ENCODE assay signal across 34 cellular contexts in the genomic region with DNA sequence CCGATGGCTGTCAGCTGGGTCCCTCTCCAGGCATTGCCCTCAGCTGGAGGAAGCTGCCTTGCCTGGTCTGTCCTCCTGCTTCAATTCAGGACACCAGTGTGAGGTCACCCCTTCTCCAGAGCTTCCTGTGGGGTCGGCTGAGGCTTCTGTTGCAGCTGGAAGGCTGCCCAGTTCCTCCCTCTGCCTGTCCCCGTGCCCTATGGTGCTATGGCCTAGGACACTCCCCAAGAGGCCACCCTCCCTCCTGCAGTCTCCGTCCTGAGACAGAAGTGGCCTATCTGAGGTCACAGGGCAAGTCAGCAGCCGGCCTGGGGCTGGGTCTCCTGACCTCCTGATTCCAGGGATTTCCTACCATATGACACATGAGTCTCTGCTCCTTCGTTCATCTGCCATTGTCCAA. TPM values are rescaled to one million over a fixed set of nuclear protein-coding genes. Genes with fewer than 3 reads are reported as not detected.
DNase-seq lines count a peak whose midpoint lies in the region; ATAC-seq, FAIRE-seq and TF ChIP-seq lines count a peak whose summit lies in the region.
"Had no signal": no experiment of that assay in that cellular context is flagged by ENCODE, and none has a peak within 500 bp of the region (broad histone marks: within the 10 kb centered on the region; RNA-seq: fewer than 3 reads in every experiment).

No MANE protein-coding gene starts in this region.

- no peak overlapping the region for H3K14ac ChIP-seq in H1 (ENCODE audit: insufficient read length)

- no peak overlapping the region for H2BK5ac ChIP-seq in H1 (ENCODE audit: low read depth, low read length)

- H3K4me3 ChIP-seq in left ventricle myocardium inferior: no peak overlapping the region
- no peak overlapping the region for H3K4me3 ChIP-seq in H1 (ENCODE audit: extremely low read depth in 1 of 4, insufficient read depth in 2 of 4, low read depth in 3 of 4, low read length in 4 of 4)
- H3K4me3 ChIP-seq: adrenal gland, body of pancreas, GM23248, prostate gland, upper lobe of left lung had no signal

- no peak overlapping the region for H2BK12ac ChIP-seq in H1 (ENCODE audit: low read depth, low read length)

- H3K4me1 ChIP-seq in left ventricle myocardium inferior (no peaks in the 10 kb centered on the region), H1 (replicated peaks in 1 of 4; ENCODE audit: control insufficient read depth in 3 of 4, insufficient read depth in 4 of 4, low read length in 3 of 4) (peaks cover 0 to 12% (median 5%) of the 10 kb centered on the region in 4 experiments)
- H3K4me1 ChIP-seq: adrenal gland, body of pancreas, prostate gland, upper lobe of left lung had no signal

- no peaks in the 10 kb centered on the region for H3K36me3 ChIP-seq in left ventricle myocardium inferior
- no peaks in the 10 kb centered on the region for H3K36me3 ChIP-seq in H1 (ENCODE audit: control insufficient read depth in 2 of 4, insufficient read depth in 4 of 4, low read length in 3 of 4)
- H3K36me3 ChIP-seq: adrenal gland, prostate gland, upper lobe of left lung had no signal

- intact Hi-C loops in left ventricle myocardium superior (cut with micrococcal nuclease): no loop called here
- intact Hi-C loops in left ventricle myocardium inferior (cut with micrococcal nuclease): no loop called here

- no peak overlapping the region for H2BK120ac ChIP-seq in H1 (replicated peaks; ENCODE audit: low read depth, low read length)

- in situ Hi-C loops in GM13976 (cut with MboI; ENCODE audit: low sequenced_read_pairs, unreplicated experiment): no loop called here

- DNase-seq in left ventricle myocardium superior (peak; percentile 33), left ventricle myocardium inferior (no peak), H1 (ENCODE audit: low read depth in 1 of 2, low spot score in 2 of 2) (no peak), myocyte (ENCODE audit: low read depth) (peak; percentile 14), GM10248 (ENCODE audit: extremely low spot score) (no peak), GM13976 (ENCODE audit: low spot score) (no peak), caudate nucleus (lab: John Stamatoyannopoulos, UW) (no peak)
- DNase-seq in stimulated activated CD4-positive, alpha-beta T cell treated with anti-CD3 and anti-CD28 coated beads, Interleukin-2, amount 100 ng/mL, for 24 hours: no peak
- DNase-seq: activated CD4-positive, alpha-beta T cell treated with anti-CD3 and anti-CD28 coated beads, Interleukin-2, amount 50 U/mL, for 48 hours; activated naive CD4-positive, alpha-beta T cell treated with anti-CD3 and anti-CD28 coated beads, Interleukin-2, amount 10 ng/mL, durations not matched to agents 7 days and 5 days; CD4-positive, alpha-beta T cell; DND-41; foreskin melanocyte; GM23248; hippocampal formation; naive thymus-derived CD8-positive, alpha-beta T cell; NCI-H1048; NCI-H1694; NCI-H446; NCI-H774; nucleus accumbens; stimulated activated CD4-positive, alpha-beta T cell treated with anti-CD3 and anti-CD28 coated beads, Interleukin-15, amount 100 ng/mL, for 24 hours; T-helper 9 cell had no signal

- POLR2A ChIA-PET in H1 (lab: Charles Lee; ENCODE audit: partially characterized antibody): no interaction called here
- POLR2A ChIA-PET in GM10248 (lab: Yijun Ruan, JAX): no interaction called here

- TF ChIP-seq RAD21 in H1 (IDR thresholded peaks at IDR 0.05 in 1 of 2, conservative IDR thresholded peaks at IDR 0.05 in 1 of 2; ENCODE audit: low read depth in 2 of 2, low read length in 2 of 2): no peak

- WGBS in H1 (ENCODE audit: extremely low coverage in 1 of 2, insufficient coverage in 1 of 2, insufficient read length in 1 of 2, insufficient replicate concordance in 2 of 2, low coverage in 1 of 2, low lambda C conversion rate in 2 of 2, missing lambda C conversion rate in 1 of 2), 2 experiments: 79% methylated on average over 6 of the region's 6 CpGs; no CpG with 5 or more reads in 1 of the 2 experiments

- H3K79me1 ChIP-seq in H1 (ENCODE audit: low read depth, low read length): no peaks in the 10 kb centered on the region

- no peak for TF ChIP-seq POLR2A in H1 (IDR thresholded peaks at IDR 0.05; ENCODE audit: control extremely low read depth in 1 of 2, low read depth in 2 of 2, low read length in 2 of 2)

- no peak overlapping the region for H3K56ac ChIP-seq in H1 (replicated peaks; ENCODE audit: insufficient read length, low read depth, low read length)

- no peak overlapping the region for H3K9ac ChIP-seq in H1 (replicated peaks in 1 of 4; ENCODE audit: extremely low read depth in 1 of 4, low read depth in 3 of 4, low read length in 3 of 4)
- H3K9ac ChIP-seq: GM23248 had no signal

- CTCF ChIA-PET in H1 (lab: Charles Lee; ENCODE audit: partially characterized antibody) (interaction anchor here (1.1 to 15.0 kb wide), 8 partner anchors 14 to 147 kb away, joined by 3 to 352 read pairs (median 6); no protein-coding TSS in a partner anchor), GM10248 (lab: Yijun Ruan, JAX) (interaction anchor here (1.4 to 10.0 kb wide), 2 partner anchors 70 to 149 kb away, joined by 3 to 247 read pairs; no protein-coding TSS in a partner anchor)

- H2BK20ac ChIP-seq in H1 (ENCODE audit: low read length): no peak overlapping the region

- H3K18ac ChIP-seq in H1 (ENCODE audit: extremely low read depth, low read length): no peak overlapping the region

- no peaks in the 10 kb centered on the region for H4K20me1 ChIP-seq in H1 (replicated peaks in 1 of 2; ENCODE audit: control insufficient read depth in 1 of 2, insufficient read depth in 2 of 2, low read length in 2 of 2)

- ATAC-seq in left ventricle myocardium superior: peak; percentile 26
- ATAC-seq: activated CD4-positive, CD25-positive, alpha-beta regulatory T cell treated with anti-CD3 and anti-CD28 coated beads, Interleukin-2, amount 50 U/mL, for 24 hours; body of pancreas; naive thymus-derived CD8-positive, alpha-beta T cell had no signal

- H2BK15ac ChIP-seq in H1 (ENCODE audit: low read length): peak overlapping the region; percentile 61; the same call in 1 of the 2 replicates

- TF ChIP-seq CTCF in left ventricle myocardium inferior (IDR thresholded peaks at IDR 0.05; ENCODE audit: borderline replicate concordance): no peak
- TF ChIP-seq CTCF in H1 (IDR thresholded peaks at IDR 0.05; ENCODE audit: control extremely low read depth in 1 of 3, insufficient read depth in 1 of 3, low read depth in 1 of 3, low read length in 3 of 3): no peak
- TF ChIP-seq CTCF in GM10248 (IDR thresholded peaks at IDR 0.05; ENCODE audit: control extremely low read depth, extremely low read depth, low read depth, missing control alignments): no peak
- TF ChIP-seq CTCF in GM13976 (IDR thresholded peaks at IDR 0.05; ENCODE audit: borderline replicate concordance, control extremely low read depth, extremely low read depth, insufficient read depth, missing control alignments): no peak

- H2AFZ ChIP-seq in H1 (ENCODE audit: low read length): no peak overlapping the region
- H2AFZ ChIP-seq: GM23248 had no signal

- H3K79me2 ChIP-seq in H1 (ENCODE audit: control insufficient read depth in 1 of 2, insufficient read depth in 2 of 2, low read length in 2 of 2): no peaks in the 10 kb centered on the region

- no peak overlapping the region for H2AK5ac ChIP-seq in H1 (ENCODE audit: low read depth, low read length)

- H3K4ac ChIP-seq in H1 (replicated peaks; ENCODE audit: insufficient read length, low read depth, low read length): no peak overlapping the region

- peaks cover 32% of the 10 kb centered on the region for H3K27me3 ChIP-seq in left ventricle myocardium inferior (ENCODE audit: low read depth)
- H3K27me3 ChIP-seq in H1 (replicated peaks in 1 of 4; ENCODE audit: control insufficient read depth in 3 of 4, extremely low read depth in 1 of 4, insufficient read depth in 3 of 4, low read length in 3 of 4): peaks cover 0 to 4% (median 0%) of the 10 kb centered on the region in 4 experiments; a peak in 3 of 7 replicates
- H3K27me3 ChIP-seq: adrenal gland, body of pancreas, upper lobe of left lung had no signal

- no peak overlapping the region for H3K23ac ChIP-seq in H1 (ENCODE audit: insufficient read length)

- peaks cover 9% of the 10 kb centered on the region for H3K9me3 ChIP-seq in left ventricle myocardium inferior (replicated peaks)
- no peaks in the 10 kb centered on the region for H3K9me3 ChIP-seq in H1 (ENCODE audit: insufficient read depth in 2 of 2, low read depth in 1 of 2, low read length in 1 of 2)
- H3K9me3 ChIP-seq: adrenal gland, body of pancreas, prostate gland, upper lobe of left lung had no signal

- H3K4me2 ChIP-seq in H1 (ENCODE audit: insufficient read depth in 1 of 2, low read depth in 2 of 2, low read length in 2 of 2): no peak overlapping the region

- peak overlapping the region; percentile 29; the same call in 1 of the 2 replicates for H4K8ac ChIP-seq in H1 (ENCODE audit: extremely low read depth, insufficient read depth, low read length)

- TF ChIP-seq EP300 in H1 (IDR thresholded peaks at IDR 0.05; ENCODE audit: borderline replicate concordance in 1 of 2, low read depth in 2 of 2, low read length in 2 of 2): no peak

- no peak for FAIRE-seq in H1 (lab: Jason Lieb, UNC)
- FAIRE-seq: A204.1, D721Med, GM18507, RCC 7860 had no signal

- no peaks in the 10 kb centered on the region for H3K23me2 ChIP-seq in H1 (ENCODE audit: low read depth, low read length)

- H3K27ac ChIP-seq in left ventricle myocardium inferior (replicated peaks) (no peak overlapping the region), H1 (ENCODE audit: low read depth, low read length) (no peak overlapping the region), caudate nucleus (ENCODE audit: low read depth, low read length) (no peak overlapping the region)
- H3K27ac ChIP-seq: adrenal gland, body of pancreas, GM23248, prostate gland, upper lobe of left lung had no signal

- H4K5ac ChIP-seq in H1 (ENCODE audit: insufficient read length, low read depth, low read length): no peak overlapping the region

- H4K91ac ChIP-seq in H1 (replicated peaks; ENCODE audit: insufficient read length, low read length): no peak overlapping the region

TF ChIP-seq in H1, 55 proteins besides CTCF, POLR2A, EP300 and RAD21:
- no peak for TF ChIP-seq HDAC6 (IDR thresholded peaks at IDR 0.05; ENCODE audit: low read depth, low read length)

RNA-seq across cellular contexts. Expression of a gene that starts 57.9 kb away (rescaled TPM):
- total RNA-seq in left ventricle myocardium superior (not detected), left ventricle myocardium inferior (not detected), myocyte (7.4 and 29.1 TPM in 2 replicates)
- 0.34 and 0.67 TPM in 2 replicates for total RNA-seq in H1 (2021; fragmentation: NEBNext Ultra II Directional; extraction: Animal tissue kit (Norgen Biotek cat#: 25700))
- 0.42 and 0.61 TPM in 2 replicates for polyA plus RNA-seq in H1 (2011; rRNA removed)
- polyA plus RNA-seq in H1 (2011; cell fraction: cytosol; rRNA removed): 0.40 TPM
- polyA plus RNA-seq in H1 (2011; cell fraction: nucleus; rRNA removed): 1.1 TPM
- polyA plus RNA-seq in H1 (2012, experiment 1 of 2): 0.46 to 1.0 TPM (median 0.54 TPM) in 4 replicates
- 0.10 TPM for polyA plus RNA-seq in H1 (2012, experiment 2 of 2)
- 0.12 TPM for polyA plus RNA-seq in H1 (2013, experiment 1 of 2)
- polyA plus RNA-seq in H1 (2013, experiment 2 of 2): 0.11 TPM
- polyA minus RNA-seq in H1 (2011; rRNA and poly(A)+ RNA removed): 1.1 and 1.2 TPM in 2 replicates
- 1.0 TPM for polyA minus RNA-seq in H1 (2011; cell fraction: cytosol; rRNA and poly(A)+ RNA removed)
- polyA minus RNA-seq in H1 (2011; cell fraction: nucleus; rRNA and poly(A)+ RNA removed): 2.0 TPM
- 14.6 TPM for polyA plus RNA-seq in myocyte (2012)
- total RNA-seq: activated T-helper 1 cell treated with anti-CD3 and anti-CD28 coated beads, Interleukin-12 subunit alpha, Interleukin-12 subunit beta, Interleukin-2, Interleukin-4 antibody, amounts not matched to agents 30 ng/mL and 10 ng/mL and 1 ng/mL, durations not matched to agents 14 hours and 24 hours and 36 hours; CD4-positive, alpha-beta T cell; GM23248 had no signal
- polyA plus RNA-seq: GM23248; liver; naive thymus-derived CD8-positive, alpha-beta T cell had no signal

Comparison
In these comparisons a context has a peak if more than half of its experiments do, and no peak if none do; other contexts are left out.
1. DNase-seq: peak in left ventricle myocardium superior (single experiment) and myocyte (single experiment); none in left ventricle myocardium inferior (single experiment), H1 (0 of 2), GM10248 (single experiment), GM13976 (single experiment), caudate nucleus (0 of 61) and stimulated activated CD4-positive, alpha-beta T cell treated with anti-CD3 and anti-CD28 coated beads, Interleukin-2, amount 100 ng/mL, for 24 hours (0 of 2).